In the genomic region with DNA sequence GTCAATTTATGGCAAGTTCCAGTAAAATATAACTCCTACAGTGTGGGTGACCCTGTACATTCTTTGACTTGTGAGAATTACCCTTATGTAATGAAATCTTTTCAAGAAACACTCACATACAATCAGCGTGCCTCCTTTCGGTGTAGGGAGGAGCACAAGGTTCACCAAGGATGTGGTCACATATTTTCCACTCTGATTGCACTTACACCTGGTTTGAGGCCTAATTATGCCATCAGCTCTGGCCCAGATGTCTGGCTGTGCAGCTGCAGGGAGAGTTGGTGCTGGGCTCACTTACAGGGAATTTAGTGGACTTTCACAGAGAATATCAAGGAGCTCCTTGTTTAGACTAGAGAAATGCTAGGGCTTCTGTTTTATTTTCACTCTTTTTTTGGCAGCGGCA, we compare ENCODE assay signal across 1 cellular context.
TF ChIP-seq lines count a peak whose summit lies in the region.

No MANE protein-coding gene starts in this region.

TF ChIP-seq in GM12878, 131 proteins besides CTCF, POLR2A, EP300 and RAD21 (continued from another document):
- TF ChIP-seq DPF2 (IDR thresholded peaks at IDR 0.05) (no peak), ZNF622 (IDR thresholded peaks at IDR 0.05) (no peak), YY1 (IDR thresholded peaks at IDR 0.05; ENCODE audit: low read depth, low read length) (no peak), NR2C1 (IDR thresholded peaks at IDR 0.05) (no peak), EGR1 (IDR thresholded peaks at IDR 0.05; ENCODE audit: borderline replicate concordance in 1 of 2, low read depth in 2 of 2, low read length in 2 of 2) (no peak), TCF7 (IDR thresholded peaks at IDR 0.05; ENCODE audit: borderline replicate concordance) (no peak), RFX5 (IDR thresholded peaks at IDR 0.05; ENCODE audit: low read depth, low read length) (no peak)
- TF ChIP-seq, protein P1, sequence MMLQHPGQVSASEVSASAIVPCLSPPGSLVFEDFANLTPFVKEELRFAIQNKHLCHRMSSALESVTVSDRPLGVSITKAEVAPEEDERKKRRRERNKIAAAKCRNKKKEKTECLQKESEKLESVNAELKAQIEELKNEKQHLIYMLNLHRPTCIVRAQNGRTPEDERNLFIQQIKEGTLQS (IDR thresholded peaks at IDR 0.05; ENCODE audit: borderline replicate concordance, extremely low read depth, low read depth, low read length) = no peak
- TF ChIP-seq, protein P2, sequence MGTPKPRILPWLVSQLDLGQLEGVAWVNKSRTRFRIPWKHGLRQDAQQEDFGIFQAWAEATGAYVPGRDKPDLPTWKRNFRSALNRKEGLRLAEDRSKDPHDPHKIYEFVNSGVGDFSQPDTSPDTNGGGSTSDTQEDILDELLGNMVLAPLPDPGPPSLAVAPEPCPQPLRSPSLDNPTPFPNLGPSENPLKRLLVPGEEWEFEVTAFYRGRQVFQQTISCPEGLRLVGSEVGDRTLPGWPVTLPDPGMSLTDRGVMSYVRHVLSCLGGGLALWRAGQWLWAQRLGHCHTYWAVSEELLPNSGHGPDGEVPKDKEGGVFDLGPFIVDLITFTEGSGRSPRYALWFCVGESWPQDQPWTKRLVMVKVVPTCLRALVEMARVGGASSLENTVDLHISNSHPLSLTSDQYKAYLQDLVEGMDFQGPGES (IDR thresholded peaks at IDR 0.05) = no peak
- TF ChIP-seq, protein P3, sequence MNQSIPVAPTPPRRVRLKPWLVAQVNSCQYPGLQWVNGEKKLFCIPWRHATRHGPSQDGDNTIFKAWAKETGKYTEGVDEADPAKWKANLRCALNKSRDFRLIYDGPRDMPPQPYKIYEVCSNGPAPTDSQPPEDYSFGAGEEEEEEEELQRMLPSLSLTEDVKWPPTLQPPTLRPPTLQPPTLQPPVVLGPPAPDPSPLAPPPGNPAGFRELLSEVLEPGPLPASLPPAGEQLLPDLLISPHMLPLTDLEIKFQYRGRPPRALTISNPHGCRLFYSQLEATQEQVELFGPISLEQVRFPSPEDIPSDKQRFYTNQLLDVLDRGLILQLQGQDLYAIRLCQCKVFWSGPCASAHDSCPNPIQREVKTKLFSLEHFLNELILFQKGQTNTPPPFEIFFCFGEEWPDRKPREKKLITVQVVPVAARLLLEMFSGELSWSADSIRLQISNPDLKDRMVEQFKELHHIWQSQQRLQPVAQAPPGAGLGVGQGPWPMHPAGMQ (IDR thresholded peaks at IDR 0.05; ENCODE audit: borderline replicate concordance) = no peak
